In genomic region chr1:156090822-156091188, GRCh38 we compare ENCODE assay signal across 8 cellular contexts. TPM values are rescaled to one million over a fixed set of nuclear protein-coding genes. Genes with fewer than 3 reads are reported as not detected.
DNase-seq lines count a peak whose midpoint lies in the region; ATAC-seq and TF ChIP-seq lines count a peak whose summit lies in the region.

No MANE protein-coding gene starts in this region.

- POLR2A ChIA-PET in HEK293T (lab: Yijun Ruan, JAX), result interaction anchor here (1.3 kb wide), 1 partner anchor 38 kb away, joined by 4 read pairs; no protein-coding TSS in a partner anchor

- no peaks in the 10 kb centered on the region for H3K36me3 ChIP-seq in mammary epithelial cell (ENCODE audit: insufficient read depth, low read length)

- CTCF ChIA-PET in HEK293T (lab: Yijun Ruan, JAX) (interaction anchor here (0.6 to 13.4 kb wide), 6 partner anchors 12 to 134 kb away, joined by 4 to 255 read pairs (median 6); no protein-coding TSS in a partner anchor), mammary epithelial cell (lab: Charles Lee; ENCODE audit: low non-redundant PET) (interaction anchor here (0.5 to 0.6 kb wide), 2 partner anchors 135 to 211 kb away, joined by 4 read pairs; no protein-coding TSS in a partner anchor)

- peak; percentile 57 to 81 for TF ChIP-seq CTCF in mammary epithelial cell (conservative IDR thresholded peaks at IDR 0.05 in 1 of 2, IDR thresholded peaks at IDR 0.05 in 1 of 2; ENCODE audit: extremely low read depth in 1 of 2, insufficient read depth in 1 of 2, low read depth in 1 of 2, low read length in 2 of 2)

- no peak overlapping the region for H3K4me3 ChIP-seq in mammary epithelial cell (replicated peaks in 1 of 3; ENCODE audit: insufficient read depth in 1 of 3, low read depth in 2 of 3, low read length in 3 of 3)

- no peaks in the 10 kb centered on the region for H4K20me1 ChIP-seq in mammary epithelial cell (ENCODE audit: insufficient read depth, low read length)

- H3K4me1 ChIP-seq in mammary epithelial cell (ENCODE audit: insufficient read depth, low read length), result peaks cover 4% of the 10 kb centered on the region

- no peak overlapping the region for H3K4me2 ChIP-seq in mammary epithelial cell (ENCODE audit: insufficient read depth, low read depth, low read length)

- H3K79me2 ChIP-seq in mammary epithelial cell (ENCODE audit: insufficient read depth, low read length), result no peaks in the 10 kb centered on the region

- no peaks in the 10 kb centered on the region for H3K27me3 ChIP-seq in mammary epithelial cell (ENCODE audit: insufficient read depth, low read length)

- WGBS in mammary epithelial cell (ENCODE audit: low coverage, missing lambda C conversion rate), result 27% methylated on average over 11 of the region's 14 CpGs

- H3K27ac ChIP-seq in mammary epithelial cell (ENCODE audit: insufficient read depth, low read depth, low read length), result no peak overlapping the region

- in situ Hi-C loops in mammary epithelial cell (cut with MboI; ENCODE audit: low sequenced_read_pairs in 2 of 2), result loop anchor here (5.0 to 10.0 kb wide), 3 partner anchors 41 to 244 kb away; partner anchors contain the start of genes CCT3 (in 1 of the 2) and TSACC (in 1 of the 2)

- ATAC-seq in HG02884 (IDR thresholded peaks at IDR 0.05; ENCODE audit: unreplicated experiment), result no peak

- peak overlapping the region; percentile 10 for H2AFZ ChIP-seq in mammary epithelial cell (ENCODE audit: low read depth, low read length)

- BruUV-seq in mammary epithelial cell (replicated peaks; lab: Mats Ljungman, UMichigan), result no TSS peak

- dilution Hi-C loops in mammary epithelial cell (cut with HindIII; ENCODE audit: low sequenced_read_pairs), result no loop called here

- no peak overlapping the region for H3K9ac ChIP-seq in mammary epithelial cell (ENCODE audit: insufficient read depth, low read length)

- H3K9me3 ChIP-seq in mammary epithelial cell (replicated peaks; ENCODE audit: insufficient read depth, low read length), result no peaks in the 10 kb centered on the region

- DNase-seq in COR-L47 (lab: John Stamatoyannopoulos, UW), result peak; percentile 86
- peak; percentile 90 for DNase-seq in HEK293T (ENCODE audit: extremely low spot score)
- peak; percentile 91 for DNase-seq in NCI-H2196 (lab: John Stamatoyannopoulos, UW; ENCODE audit: unreplicated experiment)
- DNase-seq in activated CD4-positive, CD25-positive, alpha-beta regulatory T cell (lab: John Stamatoyannopoulos, UW), result peak; percentile 79 to 92 (median 82)
- DNase-seq in mammary epithelial cell, result peak; percentile 71
- peak; percentile 63 for DNase-seq in kidney glomerular epithelial cell (lab: John Stamatoyannopoulos, UW)
- DNase-seq in stimulated activated CD4-positive, alpha-beta T cell treated with anti-CD3 and anti-CD28 coated beads, Interleukin-2, amount 100 ng/mL, for 4 hours (ENCODE audit: low read depth), result peak; percentile 85

- intact Hi-C loops in mammary epithelial cell (cut with micrococcal nuclease), result loop anchor here (1.0 to 5.0 kb wide), 8 partner anchors 39 to 353 kb away; partner anchors contain the start of genes SMG5 and TMEM79

TF ChIP-seq in HEK293T, 16 proteins besides CTCF, POLR2A, EP300 and RAD21:
- TF ChIP-seq SP1 (IDR thresholded peaks at IDR 0.05), result no peak

RNA-seq across cellular contexts. Expression of gene MEX3A, which starts 8.5 kb away (rescaled TPM):
- total RNA-seq in mammary epithelial cell, result 1 to 10 TPM; 1.9 to 2.5 TPM
- polyA plus RNA-seq in mammary epithelial cell, result 1.3 TPM
- 1.2 TPM for polyA minus RNA-seq in mammary epithelial cell

RNA-seq across cellular contexts. Expression of gene LMNA, which starts 23.7 kb away (rescaled TPM):
- total RNA-seq in mammary epithelial cell, result 100 to 1,000 TPM; 389 to 797 TPM
- 759 TPM for polyA plus RNA-seq in mammary epithelial cell
- 852 TPM for polyA minus RNA-seq in mammary epithelial cell

RNA-seq across cellular contexts. Expression of gene RAB25, which starts 29.8 kb away (rescaled TPM):
- total RNA-seq in mammary epithelial cell, result 10 to 100 TPM; 24.0 to 44.4 TPM
- 131 TPM for polyA plus RNA-seq in mammary epithelial cell
- 110 TPM for polyA minus RNA-seq in mammary epithelial cell

RNA-seq across cellular contexts. Expression of gene LAMTOR2, which starts 36.2 kb away (rescaled TPM):
- 10 to 100 TPM; 43.7 to 71.3 TPM for total RNA-seq in mammary epithelial cell
- polyA plus RNA-seq in mammary epithelial cell, result 128 TPM
- 82.3 TPM for polyA minus RNA-seq in mammary epithelial cell

RNA-seq across cellular contexts. Expression of gene UBQLN4, which starts 37.2 kb away (rescaled TPM):
- 10 to 100 TPM; 20.3 to 39.9 TPM for total RNA-seq in mammary epithelial cell
- polyA plus RNA-seq in mammary epithelial cell, result 34.3 TPM
- polyA minus RNA-seq in mammary epithelial cell, result 57.3 TPM
